8 cellular contexts compared by ENCODE assay signal in the genomic region with DNA sequence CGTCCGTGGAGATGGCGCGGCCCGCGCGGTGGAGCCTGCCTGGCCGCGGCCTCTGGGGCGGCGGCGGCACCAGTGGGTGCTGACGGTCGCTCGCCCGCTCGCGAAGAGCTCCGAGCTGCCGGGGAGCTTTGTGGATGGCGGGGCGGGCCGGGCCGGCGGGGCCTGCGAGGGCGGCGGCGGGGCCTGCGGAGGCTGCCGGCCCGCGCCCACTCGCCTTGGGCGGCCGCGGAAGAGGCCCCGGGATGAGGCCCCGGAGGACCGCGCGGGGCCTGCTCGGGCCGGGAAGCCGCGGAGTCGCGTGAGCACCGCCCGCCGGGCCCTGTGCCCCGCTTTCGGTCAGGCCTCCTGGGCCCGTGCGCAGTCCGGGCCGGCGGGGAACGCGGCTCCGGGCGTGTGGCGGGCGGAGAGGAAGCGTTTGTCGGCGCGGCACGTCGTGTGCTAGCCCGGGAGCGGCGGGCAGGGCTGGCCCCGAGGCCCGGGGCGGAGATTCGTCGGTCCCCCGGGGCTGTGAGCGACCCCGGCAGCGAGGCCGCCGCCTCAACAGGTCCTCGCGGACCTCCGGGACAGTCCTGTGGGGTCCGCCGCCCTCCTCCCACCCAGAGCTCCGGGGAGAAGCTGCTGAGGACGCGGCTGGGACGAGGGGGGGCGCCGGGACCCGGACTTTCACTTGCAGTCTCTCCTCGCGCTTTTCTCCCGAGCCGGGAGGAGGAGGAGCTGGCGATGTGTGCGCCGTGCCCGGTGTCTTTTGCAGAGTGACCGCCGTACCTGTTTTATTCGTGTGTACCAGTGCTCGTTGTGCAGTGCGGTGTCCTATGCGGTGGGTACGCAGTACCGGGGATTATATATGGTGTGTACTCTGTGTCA. TPM values are rescaled to one million over a fixed set of nuclear protein-coding genes. Genes with fewer than 3 reads are reported as not detected.
DNase-seq lines count a peak whose midpoint lies in the region; ATAC-seq, FAIRE-seq and TF ChIP-seq lines count a peak whose summit lies in the region.

No MANE protein-coding gene starts in this region.

- H3K27ac ChIP-seq in coronary artery = peak overlapping the region; percentile 92 to 97
- peak overlapping the region; percentile 86 for H3K27ac ChIP-seq in HepG2 (ENCODE audit: extremely low read length, insufficient read depth, low read length)

- H3K79me2 ChIP-seq in HepG2 (ENCODE audit: insufficient read depth, low read length) = peaks cover 54% of the 10 kb centered on the region

- no peak for TF ChIP-seq CTCF in coronary artery (IDR thresholded peaks at IDR 0.05)
- TF ChIP-seq CTCF in HepG2 (CRISPR knock-in tag; IDR thresholded peaks at IDR 0.05) = no peak

- H3K9ac ChIP-seq in HepG2 (ENCODE audit: insufficient read depth, low read depth, low read length) = peak overlapping the region; percentile 97

- peak; percentile 26 for DNase-seq in HEK293T (ENCODE audit: extremely low spot score)
- peak; percentile 14 for DNase-seq in NAMALWA (ENCODE audit: low spot score)
- peak; percentile 63 for DNase-seq in activated CD4-positive, alpha-beta T cell treated with anti-CD3 and anti-CD28 coated beads, Interleukin-2, amount 10 ng/mL, durations not matched to agents 7 days and 5 days
- peak; percentile 76 for DNase-seq in coronary artery (ENCODE audit: low spot score)
- peak; percentile 25 for DNase-seq in HepG2 (ENCODE audit: low spot score)
- DNase-seq in stimulated activated CD4-positive, alpha-beta T cell treated with anti-CD3 and anti-CD28 coated beads, Interleukin-4, amount 100 ng/mL, for 1 hour = peak; percentile 68
- DNase-seq in NK-92 (lab: John Stamatoyannopoulos, UW; ENCODE audit: unreplicated experiment) = no peak

- in situ Hi-C loops in HepG2 (cut with HindIII; ENCODE audit: extremely low pct_ligation_motif_present, low pct_unique_long_range_greater_than_20kb) = no loop called here

- no peaks in the 10 kb centered on the region for H3K27me3 Mint-ChIP-seq in activated CD4-positive, alpha-beta T cell treated with anti-CD3 and anti-CD28 coated beads, Interleukin-2, amount 10 ng/mL, durations not matched to agents 7 days and 5 days

- H2AFZ ChIP-seq in HepG2 (ENCODE audit: low read length) = no peak overlapping the region

- no TSS peak for BruUV-seq in HepG2 (replicated peaks; lab: Mats Ljungman, UMichigan)

- no peaks in the 10 kb centered on the region for H3K9me3 Mint-ChIP-seq in activated CD4-positive, alpha-beta T cell treated with anti-CD3 and anti-CD28 coated beads, Interleukin-2, amount 10 ng/mL, durations not matched to agents 7 days and 5 days

- H3K4me3 ChIP-seq in coronary artery (peak overlapping the region; percentile 94), HepG2 (replicated peaks in 1 of 3; ENCODE audit: insufficient read depth in 1 of 3, low read depth in 2 of 3, low read length in 3 of 3) (peak overlapping the region; percentile 58 to 78 (median 67))

- POLR2A ChIA-PET in HEK293T (lab: Yijun Ruan, JAX) = interaction anchor here (1.1 to 1.8 kb wide), 4 partner anchors 9 to 24 kb away, joined by 3 to 5 read pairs (median 4); no protein-coding TSS in a partner anchor
- POLR2A ChIA-PET in activated CD4-positive, alpha-beta T cell treated with anti-CD3 and anti-CD28 coated beads, Interleukin-2, amount 10 ng/mL, durations not matched to agents 7 days and 5 days (lab: Charles Lee) = no interaction called here
- POLR2A ChIA-PET in HepG2 (lab: Yijun Ruan, JAX) = interaction anchor here (0.9 to 1.0 kb wide), 3 partner anchors 11 to 19 kb away, joined by 3 to 4 read pairs (median 4); no protein-coding TSS in a partner anchor

- peaks cover 7% of the 10 kb centered on the region; the same call in 1 of the 2 replicates for H4K20me1 ChIP-seq in HepG2 (ENCODE audit: insufficient read depth, low read length)

- H3K4me3 Mint-ChIP-seq in activated CD4-positive, alpha-beta T cell treated with anti-CD3 and anti-CD28 coated beads, Interleukin-2, amount 10 ng/mL, durations not matched to agents 7 days and 5 days = peak overlapping the region; percentile 78

- no peak for FAIRE-seq in HepG2 (lab: Jason Lieb, UNC)

- intact Hi-C loops in HepG2 (cut with micrococcal nuclease; ENCODE audit: unreplicated experiment) = no loop called here

- peak; percentile 14; the same call in 1 of the 2 replicates for TF ChIP-seq RAD21 in HepG2 (CRISPR knock-in tag; IDR thresholded peaks at IDR 0.05)

- TF ChIP-seq POLR2A in HepG2 (IDR thresholded peaks at IDR 0.05; ENCODE audit: insufficient read depth in 1 of 2, low read depth in 2 of 2, low read length in 2 of 2) = peak; percentile 40 to 68

- H3K27me3 ChIP-seq in HepG2 (ENCODE audit: control insufficient read depth in 1 of 2, insufficient read depth in 2 of 2, low read length in 2 of 2) = no peaks in the 10 kb centered on the region

- H3K4me1 Mint-ChIP-seq in activated CD4-positive, alpha-beta T cell treated with anti-CD3 and anti-CD28 coated beads, Interleukin-2, amount 10 ng/mL, durations not matched to agents 7 days and 5 days = peaks cover 36% of the 10 kb centered on the region

- no CpG with 5 or more reads among the region's 112 CpGs for WGBS in HepG2 (ENCODE audit: low lambda C conversion rate)

- no peaks in the 10 kb centered on the region for H3K9me3 ChIP-seq in HepG2 (ENCODE audit: low read length)

- peak overlapping the region; percentile 92 for H3K27ac Mint-ChIP-seq in activated CD4-positive, alpha-beta T cell treated with anti-CD3 and anti-CD28 coated beads, Interleukin-2, amount 10 ng/mL, durations not matched to agents 7 days and 5 days

- CTCF ChIA-PET in HEK293T (lab: Yijun Ruan, JAX) (interaction anchor here (0.5 kb wide), 1 partner anchor 22 kb away, joined by 4 read pairs; no protein-coding TSS in a partner anchor), HepG2 (lab: Yijun Ruan, JAX; ENCODE audit: low intra/inter-chr PET ratio, low total read pairs) (no interaction called here)
- CTCF ChIA-PET in activated CD4-positive, alpha-beta T cell treated with anti-CD3 and anti-CD28 coated beads, Interleukin-2, amount 10 ng/mL, durations not matched to agents 7 days and 5 days (lab: Charles Lee) = interaction anchor here (0.9 to 2.4 kb wide), 2 partner anchors 9 to 17 kb away, joined by 3 to 6 read pairs; no protein-coding TSS in a partner anchor

- peak overlapping the region; percentile 94 for H3K4me2 ChIP-seq in HepG2 (ENCODE audit: low read depth, low read length)

- ATAC-seq in GM18498 (IDR thresholded peaks at IDR 0.05; ENCODE audit: unreplicated experiment) (peak; percentile 41), HepG2 (peak; percentile 45)

- H3K36me3 ChIP-seq in HepG2 (replicated peaks in 1 of 2; ENCODE audit: control insufficient read depth in 1 of 2, insufficient read depth in 2 of 2, low read length in 2 of 2) = no peaks in the 10 kb centered on the region

- peaks cover 55% of the 10 kb centered on the region for H3K4me1 ChIP-seq in HepG2 (ENCODE audit: insufficient read depth, low read length)

- H3K36me3 Mint-ChIP-seq in activated CD4-positive, alpha-beta T cell treated with anti-CD3 and anti-CD28 coated beads, Interleukin-2, amount 10 ng/mL, durations not matched to agents 7 days and 5 days (ENCODE audit: low read depth) = peaks cover 2% of the 10 kb centered on the region

- no peak for TF ChIP-seq EP300 in HepG2 (IDR thresholded peaks at IDR 0.05; ENCODE audit: low read depth in 2 of 2, low read length in 2 of 2)
- no peak for TF ChIP-seq EP300 in HepG2 (CRISPR knock-in tag; IDR thresholded peaks at IDR 0.05; ENCODE audit: borderline replicate concordance)

TF ChIP-seq in HEK293T, 16 proteins besides CTCF, POLR2A, EP300 and RAD21:
- TF ChIP-seq FOXM1 (IDR thresholded peaks at IDR 0.05; ENCODE audit: borderline replicate concordance) = no peak

TF ChIP-seq in HepG2, 621 proteins besides CTCF, POLR2A, EP300 and RAD21 (continues in another document):
- TF ChIP-seq ZFX (CRISPR knock-in tag; IDR thresholded peaks at IDR 0.05; ENCODE audit: low read depth) (peak; percentile 98), RBFOX2 (IDR thresholded peaks at IDR 0.05; ENCODE audit: low read depth, low read length) (peak; percentile 77), ZNF761 (CRISPR knock-in tag; conservative IDR thresholded peaks at IDR 0.05) (0 out of 2 replicates have a peak, but pooled peaks have one; percentile 70)

RNA-seq across cellular contexts. Expression of gene ZMYND11, which starts 0.6 kb away (rescaled TPM):
- 10 to 100 TPM; 37.5 to 44.3 TPM for total RNA-seq in activated CD4-positive, alpha-beta T cell treated with anti-CD3 and anti-CD28 coated beads, Interleukin-2, amount 10 ng/mL, durations not matched to agents 7 days and 5 days
- total RNA-seq in HepG2 (2016; rRNA removed; fragmentation: Illumina TruSeq; extraction: Trizol) = 38.7 and 51.6 TPM in 2 replicates
- total RNA-seq in HepG2 (2016; cell fraction: cytosol; rRNA removed; fragmentation: Illumina TruSeq; extraction: Trizol; ENCODE audit: low read depth) = 41.7 and 43.0 TPM in 2 replicates
- 39.7 and 45.5 TPM in 2 replicates for total RNA-seq in HepG2 (2016; cell fraction: insoluble cytoplasmic fraction; rRNA removed; fragmentation: Illumina TruSeq; extraction: Trizol)
- 41.4 and 46.8 TPM in 2 replicates for total RNA-seq in HepG2 (2016; cell fraction: membrane; rRNA removed; fragmentation: Illumina TruSeq; extraction: Trizol)
- total RNA-seq in HepG2 (2016; cell fraction: nucleus; rRNA removed; fragmentation: Illumina TruSeq; extraction: Trizol) = 26.0 and 28.1 TPM in 2 replicates
- polyA plus RNA-seq in HepG2 (2011; rRNA removed) = 14.4 and 17.5 TPM in 2 replicates
- 7.1 and 10.5 TPM in 2 replicates for polyA plus RNA-seq in HepG2 (2011; cell fraction: cytosol; rRNA removed)
- 15.3 and 16.1 TPM in 2 replicates for polyA plus RNA-seq in HepG2 (2011; cell fraction: nucleus; rRNA removed)
- 20.6 and 22.6 TPM in 2 replicates for polyA plus RNA-seq in HepG2 (2012)
- 6.9 and 7.8 TPM in 2 replicates for polyA plus RNA-seq in HepG2 (2016; cell fraction: cytosol; fragmentation: Illumina TruSeq; extraction: Trizol; ENCODE audit: low read depth)
- 49.4 TPM in 2 replicates for polyA plus RNA-seq in HepG2 (2016; cell fraction: insoluble cytoplasmic fraction; fragmentation: Illumina TruSeq; extraction: Trizol; ENCODE audit: low read depth)
- 19.0 and 22.8 TPM in 2 replicates for polyA plus RNA-seq in HepG2 (2016; cell fraction: membrane; fragmentation: Illumina TruSeq; extraction: Trizol; ENCODE audit: low read depth)
- polyA plus RNA-seq in HepG2 (2016; cell fraction: nucleus; fragmentation: Illumina TruSeq; extraction: Trizol; ENCODE audit: insufficient read depth, low read depth) = 38.6 and 42.2 TPM in 2 replicates
- 10.0 and 17.5 TPM in 2 replicates for polyA minus RNA-seq in HepG2 (2011; rRNA and poly(A)+ RNA removed; ENCODE audit: low replicate concordance)
- 14.3 and 19.5 TPM in 2 replicates for polyA minus RNA-seq in HepG2 (2011; cell fraction: cytosol; rRNA and poly(A)+ RNA removed)
- polyA minus RNA-seq in HepG2 (2011; cell fraction: nucleus; rRNA and poly(A)+ RNA removed) = 14.9 and 19.9 TPM in 2 replicates
